Comparison of ENCODE assay signal across 1 cellular context in genomic region chr12:124491856-124492420, GRCh38.
TF ChIP-seq lines count a peak whose summit lies in the region.

No MANE protein-coding gene starts in this region.

TF ChIP-seq in H1, 55 proteins besides CTCF, POLR2A, EP300 and RAD21:
- no peak for TF ChIP-seq TEAD4 (IDR thresholded peaks at IDR 0.05; ENCODE audit: low read depth, low read length)
- TF ChIP-seq USF2 (IDR thresholded peaks at IDR 0.05; ENCODE audit: low read length), result no peak
- TF ChIP-seq SP2 (IDR thresholded peaks at IDR 0.05; ENCODE audit: low read length), result no peak
- no peak for TF ChIP-seq TCF12 (IDR thresholded peaks at IDR 0.05; ENCODE audit: low read depth, low read length)
- TF ChIP-seq FOSL1 (IDR thresholded peaks at IDR 0.05; ENCODE audit: insufficient read depth, low read depth, low read length), result no peak
- TF ChIP-seq SP4 (IDR thresholded peaks at IDR 0.05; ENCODE audit: low read length), result no peak
TF ChIP-seq in H1: peak in this region for 0.
